ENCODE assay signal across 7 cellular contexts in genomic region chr10:125266966-125267365, GRCh38.
"Had no signal": no experiment of that assay in that cellular context is flagged by ENCODE, and none has a peak within 500 bp of the region (broad histone marks: within the 10 kb centered on the region; RNA-seq: fewer than 3 reads in every experiment).

No MANE protein-coding gene starts in this region.

- FAIRE-seq: G401.6, GM12878, GM12891, GM18507, GM19239 had no signal

- H3K4me3 ChIP-seq: GM12878 had no signal

- ATAC-seq: GM12878 had no signal

- DNase-seq: GDM1, GF-D8 had no signal
